Comparison of ENCODE assay signal across 10 cellular contexts in the genomic region with DNA sequence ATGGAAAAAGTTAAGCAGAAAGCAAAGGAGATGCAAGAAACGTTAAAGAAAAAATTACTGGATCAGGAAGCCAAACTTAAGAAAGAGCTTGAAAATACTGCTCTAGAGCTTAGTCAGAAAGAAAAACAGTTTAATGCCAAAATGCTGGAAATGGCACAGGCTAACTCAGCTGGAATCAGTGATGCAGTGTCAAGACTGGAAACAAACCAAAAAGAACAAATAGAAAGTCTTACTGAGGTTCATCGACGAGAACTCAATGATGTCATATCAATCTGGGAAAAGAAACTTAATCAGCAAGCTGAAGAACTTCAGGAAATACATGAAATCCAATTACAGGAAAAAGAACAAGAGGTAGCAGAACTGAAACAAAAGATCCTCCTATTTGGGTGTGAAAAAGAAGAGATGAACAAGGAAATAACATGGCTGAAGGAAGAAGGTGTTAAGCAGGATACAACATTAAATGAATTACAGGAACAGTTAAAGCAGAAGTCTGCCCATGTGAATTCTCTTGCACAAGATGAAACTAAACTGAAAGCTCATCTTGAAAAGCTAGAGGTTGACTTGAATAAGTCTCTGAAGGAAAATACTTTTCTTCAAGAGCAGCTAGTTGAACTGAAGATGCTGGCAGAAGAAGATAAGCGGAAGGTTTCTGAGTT.
DNase-seq lines count a peak whose midpoint lies in the region; ATAC-seq and TF ChIP-seq lines count a peak whose summit lies in the region.
"Had no signal": no experiment of that assay in that cellular context is flagged by ENCODE, and none has a peak within 500 bp of the region (broad histone marks: within the 10 kb centered on the region; RNA-seq: fewer than 3 reads in every experiment).

No MANE protein-coding gene starts in this region.

- peaks cover 31% of the 10 kb centered on the region for H3K4me1 Mint-ChIP-seq in activated naive CD8-positive, alpha-beta T cell treated with anti-CD3 and anti-CD28 coated beads, Interleukin-2, amount 50 U/mL, for 24 hours
- peaks cover 7 to 22% of the 10 kb centered on the region in 2 donors for H3K4me1 Mint-ChIP-seq in immature natural killer cell

- H3K9me3 Mint-ChIP-seq in activated naive CD8-positive, alpha-beta T cell treated with anti-CD3 and anti-CD28 coated beads, Interleukin-2, amount 50 U/mL, for 24 hours = no peaks in the 10 kb centered on the region
- H3K9me3 Mint-ChIP-seq in immature natural killer cell = no peaks in the 10 kb centered on the region

- no peak overlapping the region for H3K4me3 ChIP-seq in skeletal muscle tissue (ENCODE audit: low read length in 3 of 3)

- DNase-seq in SIG-M5 treated with dmso at 0.1 percent for 504 hours (lab: John Stamatoyannopoulos, UW; ENCODE audit: unreplicated experiment) (peak; percentile 29), SIG-M5 (lab: John Stamatoyannopoulos, UW) (no peak), immature natural killer cell (no peak), DMS53 (lab: John Stamatoyannopoulos, UW) (no peak)
- no peak for DNase-seq in activated naive CD8-positive, alpha-beta T cell treated with anti-CD3 and anti-CD28 coated beads, Interleukin-2, amount 50 U/mL, for 24 hours
- no peak for DNase-seq in NK-92 treated with Interleukin-12 subunit alpha and Interleukin-12 subunit beta, amount 100 ng/mL, for 24 hours (lab: John Stamatoyannopoulos, UW)
- DNase-seq: activated effector memory CD4-positive, alpha-beta T cell treated with Interleukin-2 at 50 U/mL for 16 hours; GDM1 had no signal

- peak overlapping the region; percentile 6 for H3K27ac ChIP-seq in skeletal muscle tissue (ENCODE audit: low read depth, low read length)

- H3K9me3 ChIP-seq in skeletal muscle tissue (ENCODE audit: control insufficient read depth in 3 of 3, low read length in 3 of 3) = no peaks in the 10 kb centered on the region

- H3K27me3 ChIP-seq in skeletal muscle tissue (ENCODE audit: control insufficient read depth in 3 of 3, insufficient read depth in 3 of 3, low read length in 3 of 3) = no peaks in the 10 kb centered on the region

- ATAC-seq in activated naive CD8-positive, alpha-beta T cell treated with anti-CD3 and anti-CD28 coated beads, Interleukin-2, amount 50 U/mL, for 24 hours = no peak
- no peak for ATAC-seq in SK-N-SH treated with all-trans-retinoic acid at 6 μM for 48 hours

- no peak overlapping the region for H3K4me3 Mint-ChIP-seq in activated naive CD8-positive, alpha-beta T cell treated with anti-CD3 and anti-CD28 coated beads, Interleukin-2, amount 50 U/mL, for 24 hours
- no peak overlapping the region for H3K4me3 Mint-ChIP-seq in immature natural killer cell

- H3K27ac Mint-ChIP-seq in activated naive CD8-positive, alpha-beta T cell treated with anti-CD3 and anti-CD28 coated beads, Interleukin-2, amount 50 U/mL, for 24 hours = peak overlapping the region; percentile 13
- H3K27ac Mint-ChIP-seq in immature natural killer cell = peak overlapping the region; percentile 4 to 44 (median 28)

- peaks cover 73% of the 10 kb centered on the region for H3K36me3 Mint-ChIP-seq in activated naive CD8-positive, alpha-beta T cell treated with anti-CD3 and anti-CD28 coated beads, Interleukin-2, amount 50 U/mL, for 24 hours (ENCODE audit: low read depth)
- H3K36me3 Mint-ChIP-seq in immature natural killer cell = peaks cover 43 to 70% (median 56%) of the 10 kb centered on the region in 3 donors

- peaks cover 34 to 52% (median 42%) of the 10 kb centered on the region in 3 donors for H3K36me3 ChIP-seq in skeletal muscle tissue (ENCODE audit: control insufficient read depth in 3 of 3, insufficient read depth in 3 of 3, low read length in 3 of 3)

- H3K27me3 Mint-ChIP-seq in activated naive CD8-positive, alpha-beta T cell treated with anti-CD3 and anti-CD28 coated beads, Interleukin-2, amount 50 U/mL, for 24 hours = no peaks in the 10 kb centered on the region
- peaks cover 0 to 5% (median 2%) of the 10 kb centered on the region in 3 donors for H3K27me3 Mint-ChIP-seq in immature natural killer cell (ENCODE audit: low read depth in 3 of 3)

- peaks cover 0 to 3% (median 0%) of the 10 kb centered on the region in 3 donors for H3K4me1 ChIP-seq in skeletal muscle tissue (ENCODE audit: control insufficient read depth in 3 of 3, insufficient read depth in 3 of 3, low read length in 3 of 3)

- H3K9ac ChIP-seq in skeletal muscle tissue (ENCODE audit: low read depth in 1 of 3, low read length in 3 of 3) = no peak overlapping the region

TF ChIP-seq in SK-N-SH treated with all-trans-retinoic acid at 6 μM for 48 hours, 23 proteins besides CTCF, POLR2A, EP300 and RAD21:
- TF ChIP-seq ZNF8 (CRISPR knock-in tag; IDR thresholded peaks at IDR 0.05) = no peak
